1 cellular context compared by ENCODE assay signal in the genomic region with DNA sequence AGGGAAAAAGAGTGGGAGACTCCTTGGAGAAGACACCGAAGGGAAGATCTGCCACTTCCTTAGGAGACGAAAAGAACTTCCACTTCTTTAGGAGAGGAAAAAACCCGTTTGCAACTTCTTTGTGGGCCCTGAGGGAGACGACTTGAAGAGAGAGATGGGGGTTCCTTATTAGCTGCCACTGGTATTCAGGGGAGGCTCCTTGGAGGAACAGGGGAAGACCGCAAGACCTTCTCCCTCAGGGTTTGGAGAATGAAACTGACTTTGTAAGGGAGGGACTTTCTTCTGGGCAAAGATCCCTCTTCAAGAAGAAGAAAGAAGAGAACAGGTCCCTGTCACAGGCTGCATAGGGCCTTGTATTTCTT.
TF ChIP-seq lines count a peak whose summit lies in the region.

No MANE protein-coding gene starts in this region.

TF ChIP-seq in GM12878, 131 proteins besides CTCF, POLR2A, EP300 and RAD21:
- TF ChIP-seq TARDBP (IDR thresholded peaks at IDR 0.05; ENCODE audit: borderline replicate concordance) (no peak), BACH1 (IDR thresholded peaks at IDR 0.05; ENCODE audit: borderline replicate concordance) (no peak), RFX5 (IDR thresholded peaks at IDR 0.05; ENCODE audit: low read depth, low read length) (no peak), JUNB (IDR thresholded peaks at IDR 0.05) (no peak), RB1 (IDR thresholded peaks at IDR 0.05; ENCODE audit: borderline replicate concordance) (no peak), TCF7 (IDR thresholded peaks at IDR 0.05; ENCODE audit: borderline replicate concordance) (no peak), MYC (IDR thresholded peaks at IDR 0.05; ENCODE audit: insufficient read depth, insufficient read length, insufficient replicate concordance, low read length, severe bottlenecking) (no peak), NR2F1 (conservative IDR thresholded peaks at IDR 0.05) (no peak), CBX5 (IDR thresholded peaks at IDR 0.05; ENCODE audit: low read depth) (no peak), IRF4 (IDR thresholded peaks at IDR 0.05; ENCODE audit: low read depth, low read length) (no peak), ZBTB40 (IDR thresholded peaks at IDR 0.05; ENCODE audit: borderline replicate concordance) (no peak), BHLHE40 (IDR thresholded peaks at IDR 0.05; ENCODE audit: borderline replicate concordance in 1 of 2, low read depth in 2 of 2, low read length in 1 of 2) (no peak), IKZF2 (IDR thresholded peaks at IDR 0.05) (no peak)
- TF ChIP-seq, protein P1, sequence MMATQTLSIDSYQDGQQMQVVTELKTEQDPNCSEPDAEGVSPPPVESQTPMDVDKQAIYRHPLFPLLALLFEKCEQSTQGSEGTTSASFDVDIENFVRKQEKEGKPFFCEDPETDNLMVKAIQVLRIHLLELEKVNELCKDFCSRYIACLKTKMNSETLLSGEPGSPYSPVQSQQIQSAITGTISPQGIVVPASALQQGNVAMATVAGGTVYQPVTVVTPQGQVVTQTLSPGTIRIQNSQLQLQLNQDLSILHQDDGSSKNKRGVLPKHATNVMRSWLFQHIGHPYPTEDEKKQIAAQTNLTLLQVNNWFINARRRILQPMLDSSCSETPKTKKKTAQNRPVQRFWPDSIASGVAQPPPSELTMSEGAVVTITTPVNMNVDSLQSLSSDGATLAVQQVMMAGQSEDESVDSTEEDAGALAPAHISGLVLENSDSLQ (IDR thresholded peaks at IDR 0.05) = no peak
- TF ChIP-seq, protein P2, sequence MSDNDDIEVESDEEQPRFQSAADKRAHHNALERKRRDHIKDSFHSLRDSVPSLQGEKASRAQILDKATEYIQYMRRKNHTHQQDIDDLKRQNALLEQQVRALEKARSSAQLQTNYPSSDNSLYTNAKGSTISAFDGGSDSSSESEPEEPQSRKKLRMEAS (IDR thresholded peaks at IDR 0.05; ENCODE audit: low read depth, low read length) = no peak
